Comparison of ENCODE assay signal across 1 cellular context in genomic region chr11:10324474-10324873, GRCh38.
TF ChIP-seq lines count a peak whose summit lies in the region.

No MANE protein-coding gene starts in this region.

TF ChIP-seq in H1, 55 proteins besides CTCF, POLR2A, EP300 and RAD21:
- TF ChIP-seq CREB1 (IDR thresholded peaks at IDR 0.05) (no peak), TEAD4 (IDR thresholded peaks at IDR 0.05; ENCODE audit: low read depth, low read length) (no peak), CHD1 (IDR thresholded peaks at IDR 0.05; ENCODE audit: low read depth, low read length) (no peak), ZNF274 (IDR thresholded peaks at IDR 0.05; ENCODE audit: borderline replicate concordance, extremely low read depth, low read length) (no peak), ASH2L (IDR thresholded peaks at IDR 0.05; ENCODE audit: low read length) (no peak), RXRA (IDR thresholded peaks at IDR 0.05; ENCODE audit: insufficient read depth, low read depth, low read length) (no peak), TAF1 (IDR thresholded peaks at IDR 0.05; ENCODE audit: low read depth, low read length) (no peak), MAX (IDR thresholded peaks at IDR 0.05) (no peak), BRCA1 (IDR thresholded peaks at IDR 0.05; ENCODE audit: low read depth, low read length) (no peak), EGR1 (IDR thresholded peaks at IDR 0.05; ENCODE audit: borderline replicate concordance, low read depth, low read length) (no peak), FOSL1 (IDR thresholded peaks at IDR 0.05; ENCODE audit: insufficient read depth, low read depth, low read length) (no peak), GABPA (IDR thresholded peaks at IDR 0.05; ENCODE audit: borderline replicate concordance, insufficient read depth, low read length) (no peak), SIN3A (conservative IDR thresholded peaks at IDR 0.05 in 1 of 2, IDR thresholded peaks at IDR 0.05 in 1 of 2; ENCODE audit: low read depth in 1 of 2, low read length in 2 of 2) (no peak), KDM4A (IDR thresholded peaks at IDR 0.05; ENCODE audit: low read depth, low read length, severe bottlenecking) (no peak), E2F6 (IDR thresholded peaks at IDR 0.05) (no peak), EZH2 (IDR thresholded peaks at IDR 0.05; ENCODE audit: low read depth, low read length, severe bottlenecking) (no peak), TAF7 (optimal IDR thresholded peaks at IDR 0.05; ENCODE audit: borderline replicate concordance, low read depth, low read length) (no peak), PHF8 (conservative IDR thresholded peaks at IDR 0.05; ENCODE audit: low read depth, low read length) (no peak)
- TF ChIP-seq, protein P1, sequence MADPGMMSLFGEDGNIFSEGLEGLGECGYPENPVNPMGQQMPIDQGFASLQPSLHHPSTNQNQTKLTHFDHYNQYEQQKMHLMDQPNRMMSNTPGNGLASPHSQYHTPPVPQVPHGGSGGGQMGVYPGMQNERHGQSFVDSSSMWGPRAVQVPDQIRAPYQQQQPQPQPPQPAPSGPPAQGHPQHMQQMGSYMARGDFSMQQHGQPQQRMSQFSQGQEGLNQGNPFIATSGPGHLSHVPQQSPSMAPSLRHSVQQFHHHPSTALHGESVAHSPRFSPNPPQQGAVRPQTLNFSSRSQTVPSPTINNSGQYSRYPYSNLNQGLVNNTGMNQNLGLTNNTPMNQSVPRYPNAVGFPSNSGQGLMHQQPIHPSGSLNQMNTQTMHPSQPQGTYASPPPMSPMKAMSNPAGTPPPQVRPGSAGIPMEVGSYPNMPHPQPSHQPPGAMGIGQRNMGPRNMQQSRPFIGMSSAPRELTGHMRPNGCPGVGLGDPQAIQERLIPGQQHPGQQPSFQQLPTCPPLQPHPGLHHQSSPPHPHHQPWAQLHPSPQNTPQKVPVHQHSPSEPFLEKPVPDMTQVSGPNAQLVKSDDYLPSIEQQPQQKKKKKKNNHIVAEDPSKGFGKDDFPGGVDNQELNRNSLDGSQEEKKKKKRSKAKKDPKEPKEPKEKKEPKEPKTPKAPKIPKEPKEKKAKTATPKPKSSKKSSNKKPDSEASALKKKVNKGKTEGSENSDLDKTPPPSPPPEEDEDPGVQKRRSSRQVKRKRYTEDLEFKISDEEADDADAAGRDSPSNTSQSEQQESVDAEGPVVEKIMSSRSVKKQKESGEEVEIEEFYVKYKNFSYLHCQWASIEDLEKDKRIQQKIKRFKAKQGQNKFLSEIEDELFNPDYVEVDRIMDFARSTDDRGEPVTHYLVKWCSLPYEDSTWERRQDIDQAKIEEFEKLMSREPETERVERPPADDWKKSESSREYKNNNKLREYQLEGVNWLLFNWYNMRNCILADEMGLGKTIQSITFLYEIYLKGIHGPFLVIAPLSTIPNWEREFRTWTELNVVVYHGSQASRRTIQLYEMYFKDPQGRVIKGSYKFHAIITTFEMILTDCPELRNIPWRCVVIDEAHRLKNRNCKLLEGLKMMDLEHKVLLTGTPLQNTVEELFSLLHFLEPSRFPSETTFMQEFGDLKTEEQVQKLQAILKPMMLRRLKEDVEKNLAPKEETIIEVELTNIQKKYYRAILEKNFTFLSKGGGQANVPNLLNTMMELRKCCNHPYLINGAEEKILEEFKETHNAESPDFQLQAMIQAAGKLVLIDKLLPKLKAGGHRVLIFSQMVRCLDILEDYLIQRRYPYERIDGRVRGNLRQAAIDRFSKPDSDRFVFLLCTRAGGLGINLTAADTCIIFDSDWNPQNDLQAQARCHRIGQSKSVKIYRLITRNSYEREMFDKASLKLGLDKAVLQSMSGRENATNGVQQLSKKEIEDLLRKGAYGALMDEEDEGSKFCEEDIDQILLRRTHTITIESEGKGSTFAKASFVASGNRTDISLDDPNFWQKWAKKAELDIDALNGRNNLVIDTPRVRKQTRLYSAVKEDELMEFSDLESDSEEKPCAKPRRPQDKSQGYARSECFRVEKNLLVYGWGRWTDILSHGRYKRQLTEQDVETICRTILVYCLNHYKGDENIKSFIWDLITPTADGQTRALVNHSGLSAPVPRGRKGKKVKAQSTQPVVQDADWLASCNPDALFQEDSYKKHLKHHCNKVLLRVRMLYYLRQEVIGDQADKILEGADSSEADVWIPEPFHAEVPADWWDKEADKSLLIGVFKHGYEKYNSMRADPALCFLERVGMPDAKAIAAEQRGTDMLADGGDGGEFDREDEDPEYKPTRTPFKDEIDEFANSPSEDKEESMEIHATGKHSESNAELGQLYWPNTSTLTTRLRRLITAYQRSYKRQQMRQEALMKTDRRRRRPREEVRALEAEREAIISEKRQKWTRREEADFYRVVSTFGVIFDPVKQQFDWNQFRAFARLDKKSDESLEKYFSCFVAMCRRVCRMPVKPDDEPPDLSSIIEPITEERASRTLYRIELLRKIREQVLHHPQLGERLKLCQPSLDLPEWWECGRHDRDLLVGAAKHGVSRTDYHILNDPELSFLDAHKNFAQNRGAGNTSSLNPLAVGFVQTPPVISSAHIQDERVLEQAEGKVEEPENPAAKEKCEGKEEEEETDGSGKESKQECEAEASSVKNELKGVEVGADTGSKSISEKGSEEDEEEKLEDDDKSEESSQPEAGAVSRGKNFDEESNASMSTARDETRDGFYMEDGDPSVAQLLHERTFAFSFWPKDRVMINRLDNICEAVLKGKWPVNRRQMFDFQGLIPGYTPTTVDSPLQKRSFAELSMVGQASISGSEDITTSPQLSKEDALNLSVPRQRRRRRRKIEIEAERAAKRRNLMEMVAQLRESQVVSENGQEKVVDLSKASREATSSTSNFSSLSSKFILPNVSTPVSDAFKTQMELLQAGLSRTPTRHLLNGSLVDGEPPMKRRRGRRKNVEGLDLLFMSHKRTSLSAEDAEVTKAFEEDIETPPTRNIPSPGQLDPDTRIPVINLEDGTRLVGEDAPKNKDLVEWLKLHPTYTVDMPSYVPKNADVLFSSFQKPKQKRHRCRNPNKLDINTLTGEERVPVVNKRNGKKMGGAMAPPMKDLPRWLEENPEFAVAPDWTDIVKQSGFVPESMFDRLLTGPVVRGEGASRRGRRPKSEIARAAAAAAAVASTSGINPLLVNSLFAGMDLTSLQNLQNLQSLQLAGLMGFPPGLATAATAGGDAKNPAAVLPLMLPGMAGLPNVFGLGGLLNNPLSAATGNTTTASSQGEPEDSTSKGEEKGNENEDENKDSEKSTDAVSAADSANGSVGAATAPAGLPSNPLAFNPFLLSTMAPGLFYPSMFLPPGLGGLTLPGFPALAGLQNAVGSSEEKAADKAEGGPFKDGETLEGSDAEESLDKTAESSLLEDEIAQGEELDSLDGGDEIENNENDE (IDR thresholded peaks at IDR 0.05; ENCODE audit: insufficient replicate concordance, low read length), result no peak
TF ChIP-seq in H1: peak in this region for 0.
